19 cellular contexts compared by ENCODE assay signal in the genomic region with DNA sequence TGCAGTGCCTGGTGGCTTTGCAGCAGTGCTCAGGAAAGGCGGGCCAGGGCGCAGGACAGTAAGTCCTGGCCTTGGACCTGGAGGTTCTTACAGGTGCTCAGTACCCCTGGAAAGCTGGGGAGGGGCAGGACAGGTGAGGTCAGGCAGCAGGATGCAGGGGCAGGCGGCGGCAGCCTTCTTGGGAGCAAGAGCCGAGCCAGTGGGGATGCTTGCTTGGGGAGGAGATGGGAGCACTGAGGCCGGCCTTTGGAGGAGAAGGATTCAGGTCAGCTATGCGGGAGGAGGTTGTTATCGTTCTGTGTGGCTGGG.
DNase-seq lines count a peak whose midpoint lies in the region; ATAC-seq lines count a peak whose summit lies in the region.
"Had no signal": no experiment of that assay in that cellular context is flagged by ENCODE, and none has a peak within 500 bp of the region (broad histone marks: within the 10 kb centered on the region; RNA-seq: fewer than 3 reads in every experiment).

No MANE protein-coding gene starts in this region.

- no peaks in the 10 kb centered on the region for H3K9me3 ChIP-seq in mesenchymal stem cell (ENCODE audit: control insufficient read depth, low read length)
- H3K9me3 ChIP-seq: Peyer's patch had no signal

- no peak overlapping the region for H2BK15ac ChIP-seq in mesenchymal stem cell (ENCODE audit: low read depth, poor library complexity, severe bottlenecking)

- H3K4ac ChIP-seq in mesenchymal stem cell (ENCODE audit: low read depth in 1 of 2, low read length in 2 of 2) = no peak overlapping the region

- no peak overlapping the region for H3K4me2 ChIP-seq in mesenchymal stem cell (ENCODE audit: low read length, poor library complexity, severe bottlenecking)
- H3K4me2 ChIP-seq: KMS-11 had no signal

- H3K27me3 ChIP-seq in mesenchymal stem cell (ENCODE audit: control insufficient read depth in 1 of 2, insufficient read depth in 1 of 2, low read length in 2 of 2) = no peaks in the 10 kb centered on the region
- H3K27me3 ChIP-seq: Peyer's patch had no signal

- no peak overlapping the region for H3K4me3 ChIP-seq in mesenchymal stem cell (ENCODE audit: insufficient read depth in 1 of 2, low read depth in 1 of 2, low read length in 2 of 2)
- H3K4me3 ChIP-seq: GM23248, Peyer's patch, SK-N-MC had no signal

- H4K8ac ChIP-seq in mesenchymal stem cell (ENCODE audit: low read length) = no peak overlapping the region

- peak overlapping the region; percentile 26 for H3K27ac Mint-ChIP-seq in activated T-helper 17 cell treated with anti-CD3 and anti-CD28 coated beads, Interleukin-2, amount 50 U/mL, for 72 hours
- H3K27ac Mint-ChIP-seq in stimulated activated effector memory CD8-positive, alpha-beta T cell treated with anti-CD3 and anti-CD28 coated beads, Interleukin-12 subunit alpha, Interleukin-12 subunit beta, amount 100 ng/mL, for 72 hours = peak overlapping the region; percentile 13
- H3K27ac Mint-ChIP-seq: CD4-positive, alpha-beta memory T cell; IgD-negative memory B cell had no signal

- H3K36me3 ChIP-seq in mesenchymal stem cell (ENCODE audit: control insufficient read depth in 1 of 2, insufficient read depth in 2 of 2, low read depth in 1 of 2, low read length in 2 of 2) = peaks cover 70 to 93% of the 10 kb centered on the region in 2 experiments

- H3K23ac ChIP-seq in mesenchymal stem cell (ENCODE audit: low read length in 2 of 2) = no peak overlapping the region

- H2AFZ ChIP-seq in mesenchymal stem cell (ENCODE audit: low read depth, low read length) = no peak overlapping the region
- H2AFZ ChIP-seq: GM23248 had no signal

- no peaks in the 10 kb centered on the region for H3K27me3 Mint-ChIP-seq in activated T-helper 17 cell treated with anti-CD3 and anti-CD28 coated beads, Interleukin-2, amount 50 U/mL, for 72 hours

- peaks cover 12% of the 10 kb centered on the region for H3K4me1 ChIP-seq in mesenchymal stem cell (ENCODE audit: control insufficient read depth, insufficient read depth, low read depth, low read length)

- no peak overlapping the region for H3K27ac ChIP-seq in mesenchymal stem cell (ENCODE audit: low read length, poor library complexity, severe bottlenecking)
- H3K27ac ChIP-seq: GM23248, KMS-11, Peyer's patch, SK-N-MC had no signal

- WGBS in mesenchymal stem cell = 93% methylated on average over 8 of the region's 8 CpGs

- H2AK5ac ChIP-seq in mesenchymal stem cell (ENCODE audit: low read length, severe bottlenecking) = no peak overlapping the region

- H3K4me3 Mint-ChIP-seq in activated T-helper 17 cell treated with anti-CD3 and anti-CD28 coated beads, Interleukin-2, amount 50 U/mL, for 72 hours = no peak overlapping the region
- H3K4me3 Mint-ChIP-seq in stimulated activated effector memory CD8-positive, alpha-beta T cell treated with anti-CD3 and anti-CD28 coated beads, Interleukin-12 subunit alpha, Interleukin-12 subunit beta, amount 100 ng/mL, for 72 hours = no peak overlapping the region
- H3K4me3 Mint-ChIP-seq: CD4-positive, alpha-beta memory T cell; H9 had no signal

- intact Hi-C loops in posterior vena cava (cut with DNase I) = loop anchor here (2.0 to 5.0 kb wide), 4 partner anchors 37 to 292 kb away; no protein-coding TSS in a partner anchor

- H3K9ac ChIP-seq in mesenchymal stem cell (ENCODE audit: low read length) = no peak overlapping the region
- H3K9ac ChIP-seq: GM23248, KMS-11 had no signal

- H2BK12ac ChIP-seq in mesenchymal stem cell (ENCODE audit: low read length in 2 of 2) = peak overlapping the region in 1 of 2 experiments; percentile 42

- H2BK120ac ChIP-seq in mesenchymal stem cell (ENCODE audit: low read depth, low read length) = no peak overlapping the region

- ATAC-seq in activated T-helper 17 cell treated with anti-CD3 and anti-CD28 coated beads, Interleukin-2, amount 50 U/mL, for 72 hours (replicated peaks) = no peak
- ATAC-seq in stimulated activated effector memory CD8-positive, alpha-beta T cell treated with anti-CD3 and anti-CD28 coated beads, Interleukin-12 subunit alpha, Interleukin-12 subunit beta, amount 100 ng/mL, for 72 hours = no peak
- ATAC-seq in HG02884 (IDR thresholded peaks at IDR 0.05; ENCODE audit: unreplicated experiment) (no peak), HG03175 (IDR thresholded peaks at IDR 0.05; ENCODE audit: unreplicated experiment) (no peak)

- no peaks in the 10 kb centered on the region for H3K4me1 Mint-ChIP-seq in activated T-helper 17 cell treated with anti-CD3 and anti-CD28 coated beads, Interleukin-2, amount 50 U/mL, for 72 hours
- H3K4me1 Mint-ChIP-seq in stimulated activated effector memory CD8-positive, alpha-beta T cell treated with anti-CD3 and anti-CD28 coated beads, Interleukin-12 subunit alpha, Interleukin-12 subunit beta, amount 100 ng/mL, for 72 hours = peaks cover 8% of the 10 kb centered on the region
- H3K4me1 Mint-ChIP-seq: CD4-positive, alpha-beta memory T cell; IgD-negative memory B cell had no signal

- peak overlapping the region; percentile 4 for H4K91ac ChIP-seq in mesenchymal stem cell (ENCODE audit: low read length)

- no peaks in the 10 kb centered on the region for H3K36me3 Mint-ChIP-seq in activated T-helper 17 cell treated with anti-CD3 and anti-CD28 coated beads, Interleukin-2, amount 50 U/mL, for 72 hours (ENCODE audit: low read depth)
- H3K36me3 Mint-ChIP-seq in stimulated activated effector memory CD8-positive, alpha-beta T cell treated with anti-CD3 and anti-CD28 coated beads, Interleukin-12 subunit alpha, Interleukin-12 subunit beta, amount 100 ng/mL, for 72 hours = no peaks in the 10 kb centered on the region
- H3K36me3 Mint-ChIP-seq: CD4-positive, alpha-beta memory T cell; IgD-negative memory B cell had no signal

- H3K9me3 Mint-ChIP-seq in activated T-helper 17 cell treated with anti-CD3 and anti-CD28 coated beads, Interleukin-2, amount 50 U/mL, for 72 hours = no peaks in the 10 kb centered on the region
- H3K9me3 Mint-ChIP-seq in stimulated activated effector memory CD8-positive, alpha-beta T cell treated with anti-CD3 and anti-CD28 coated beads, Interleukin-12 subunit alpha, Interleukin-12 subunit beta, amount 100 ng/mL, for 72 hours = no peaks in the 10 kb centered on the region
- H3K9me3 Mint-ChIP-seq: H9 had no signal

- no peak for DNase-seq in mesenchymal stem cell
- DNase-seq in stimulated activated effector memory CD8-positive, alpha-beta T cell treated with anti-CD3 and anti-CD28 coated beads, Interleukin-12 subunit alpha, Interleukin-12 subunit beta, amount 100 ng/mL, for 72 hours (ENCODE audit: low spot score in 2 of 2) = no peak
- DNase-seq in posterior vena cava (ENCODE audit: low spot score) = no peak
- DNase-seq in SKM-1 treated with dmso at 0.1 percent for 144 hours (lab: John Stamatoyannopoulos, UW; ENCODE audit: unreplicated experiment) = no peak
- DNase-seq: NCI-H1048, NCI-H1417 treated with DMSO at 0.1 percent for 48 hours, NCI-H2081, NCI-H510A, SIG-M5 had no signal

- no peak overlapping the region for H3K18ac ChIP-seq in mesenchymal stem cell (ENCODE audit: low read depth in 1 of 2, low read length in 2 of 2)

- peaks cover 7% of the 10 kb centered on the region for H3K79me1 ChIP-seq in mesenchymal stem cell (replicated peaks; ENCODE audit: low read length, poor library complexity, severe bottlenecking)

- no peak overlapping the region for H2BK5ac ChIP-seq in mesenchymal stem cell (ENCODE audit: low read depth, low read length, poor library complexity, severe bottlenecking)

- no peak overlapping the region for H3K14ac ChIP-seq in mesenchymal stem cell (ENCODE audit: low read length in 2 of 2)
